23 cellular contexts compared by ENCODE assay signal in genomic region chr21:42055425-42055824, GRCh38. TPM values are rescaled to one million over a fixed set of nuclear protein-coding genes. Genes with fewer than 3 reads are reported as not detected.
DNase-seq lines count a peak whose midpoint lies in the region; ATAC-seq, FAIRE-seq and TF ChIP-seq lines count a peak whose summit lies in the region.
"Had no signal": no experiment of that assay in that cellular context is flagged by ENCODE, and none has a peak within 500 bp of the region (broad histone marks: within the 10 kb centered on the region; RNA-seq: fewer than 3 reads in every experiment).

No MANE protein-coding gene starts in this region.

- no peak overlapping the region for H3K23ac ChIP-seq in mesenchymal stem cell (ENCODE audit: low read length in 2 of 2)

- H2BK120ac ChIP-seq in mesenchymal stem cell (ENCODE audit: low read depth, low read length) = no peak overlapping the region

- H3K27ac ChIP-seq in C4-2B (peak overlapping the region; percentile 83; the same call in 1 of the 2 replicates), mesenchymal stem cell (ENCODE audit: low read length, poor library complexity, severe bottlenecking) (no peak overlapping the region), osteoblast (ENCODE audit: low read depth, low read length) (no peak overlapping the region), coronary artery (no peak overlapping the region)
- H3K27ac ChIP-seq: A549, GM23248 had no signal

- H3K4ac ChIP-seq in mesenchymal stem cell (ENCODE audit: low read depth in 1 of 2, low read length in 2 of 2) = peak overlapping the region in 1 of 2 experiments; percentile 47

- peak overlapping the region; percentile 40 for H4K91ac ChIP-seq in mesenchymal stem cell (ENCODE audit: low read length)

- H3K36me3 ChIP-seq in mesenchymal stem cell (ENCODE audit: control insufficient read depth in 1 of 2, insufficient read depth in 2 of 2, low read depth in 1 of 2, low read length in 2 of 2) (no peaks in the 10 kb centered on the region), osteoblast (ENCODE audit: insufficient read depth, low read length) (no peaks in the 10 kb centered on the region)

- no peak overlapping the region for H3K4me2 ChIP-seq in mesenchymal stem cell (ENCODE audit: low read length, poor library complexity, severe bottlenecking)
- H3K4me2 ChIP-seq in osteoblast (ENCODE audit: insufficient read depth, low read length) = no peak overlapping the region
- H3K4me2 ChIP-seq: A549 had no signal

- H3K4me1 ChIP-seq in mesenchymal stem cell (ENCODE audit: control insufficient read depth, insufficient read depth, low read depth, low read length) (no peaks in the 10 kb centered on the region), osteoblast (ENCODE audit: insufficient read depth, low read length) (peaks cover 30% of the 10 kb centered on the region)
- H3K4me1 ChIP-seq: A549 had no signal

- H3K14ac ChIP-seq in mesenchymal stem cell (ENCODE audit: low read length in 2 of 2) = peak overlapping the region in 1 of 2 experiments; percentile 83

- H3K79me2 ChIP-seq in osteoblast (ENCODE audit: insufficient read depth, low read length) = no peaks in the 10 kb centered on the region

- no peaks in the 10 kb centered on the region for H3K79me1 ChIP-seq in mesenchymal stem cell (replicated peaks; ENCODE audit: low read length, poor library complexity, severe bottlenecking)

- WGBS in mesenchymal stem cell = 96% methylated on average over 8 of the region's 9 CpGs

- no peaks in the 10 kb centered on the region for H3K9me3 Mint-ChIP-seq in activated T-helper 17 cell treated with anti-CD3 and anti-CD28 coated beads, Interleukin-2, amount 50 U/mL, for 72 hours
- H3K9me3 Mint-ChIP-seq: CD4-positive, alpha-beta memory T cell; HFFc6 had no signal

- peak overlapping the region; percentile 73 for H2BK15ac ChIP-seq in mesenchymal stem cell (ENCODE audit: low read depth, poor library complexity, severe bottlenecking)

- H4K8ac ChIP-seq in mesenchymal stem cell (ENCODE audit: low read length) = no peak overlapping the region

- no peaks in the 10 kb centered on the region for H4K20me1 ChIP-seq in osteoblast (ENCODE audit: insufficient read depth, low read length)

- H3K4me1 Mint-ChIP-seq in activated T-helper 17 cell treated with anti-CD3 and anti-CD28 coated beads, Interleukin-2, amount 50 U/mL, for 72 hours = no peaks in the 10 kb centered on the region

- no peak overlapping the region for H3K4me3 Mint-ChIP-seq in activated T-helper 17 cell treated with anti-CD3 and anti-CD28 coated beads, Interleukin-2, amount 50 U/mL, for 72 hours
- H3K4me3 Mint-ChIP-seq: CD14-positive monocyte; CD4-positive, alpha-beta memory T cell; HFFc6 had no signal

- peak overlapping the region in 1 of 2 experiments; percentile 87 for H2BK12ac ChIP-seq in mesenchymal stem cell (ENCODE audit: low read length in 2 of 2)

- no peak overlapping the region for H3K9ac ChIP-seq in mesenchymal stem cell (ENCODE audit: low read length)
- H3K9ac ChIP-seq: GM23248 had no signal

- TF ChIP-seq CTCF in C4-2B (conservative IDR thresholded peaks at IDR 0.05) (no peak), osteoblast (IDR thresholded peaks at IDR 0.05; ENCODE audit: extremely low read depth, low read depth, low read length) (no peak), coronary artery (IDR thresholded peaks at IDR 0.05) (no peak)

- H2AFZ ChIP-seq in mesenchymal stem cell (ENCODE audit: low read depth, low read length) = no peak overlapping the region
- no peak overlapping the region for H2AFZ ChIP-seq in osteoblast (ENCODE audit: low read length)
- H2AFZ ChIP-seq: GM23248 had no signal

- H3K9me3 ChIP-seq in mesenchymal stem cell (ENCODE audit: control insufficient read depth, low read length) (peaks cover 13% of the 10 kb centered on the region), osteoblast (ENCODE audit: low read depth, low read length) (no peaks in the 10 kb centered on the region)
- H3K9me3 ChIP-seq: A549 had no signal

- FAIRE-seq in GM19239 (lab: Jason Lieb, UNC) = no peak
- FAIRE-seq: A549, G401.6, GM12892, GM18507, H54, HTR-8/SVneo had no signal

- no peak for ATAC-seq in activated T-helper 17 cell treated with anti-CD3 and anti-CD28 coated beads, Interleukin-2, amount 50 U/mL, for 72 hours (replicated peaks)
- ATAC-seq: A549, HCT116 had no signal

- H3K27me3 ChIP-seq in mesenchymal stem cell (ENCODE audit: control insufficient read depth in 1 of 2, insufficient read depth in 1 of 2, low read length in 2 of 2) (peaks cover 6 to 60% of the 10 kb centered on the region in 2 experiments), osteoblast (ENCODE audit: insufficient read depth, low read length) (peaks cover 2% of the 10 kb centered on the region)

- peak overlapping the region; percentile 30 for H3K27ac Mint-ChIP-seq in activated T-helper 17 cell treated with anti-CD3 and anti-CD28 coated beads, Interleukin-2, amount 50 U/mL, for 72 hours
- H3K27ac Mint-ChIP-seq: HFFc6 had no signal

- no peak for DNase-seq in mesenchymal stem cell
- peak; percentile 56 for DNase-seq in osteoblast (ENCODE audit: insufficient read length, low spot score, missing footprints)
- no peak for DNase-seq in GM19239 (ENCODE audit: insufficient read length, low spot score)
- DNase-seq in coronary artery (ENCODE audit: low spot score) = no peak
- DNase-seq in HCEC 1CT = no peak
- no peak for DNase-seq in NCI-H1694 (lab: John Stamatoyannopoulos, UW)
- DNase-seq: AML-193; CD4-positive, alpha-beta memory T cell; DMS 273 treated with DMSO at 0.1 percent for 48 hours; GM23248; HFFc6; KBM-7 had no signal

- no peaks in the 10 kb centered on the region for H3K36me3 Mint-ChIP-seq in activated T-helper 17 cell treated with anti-CD3 and anti-CD28 coated beads, Interleukin-2, amount 50 U/mL, for 72 hours (ENCODE audit: low read depth)
- H3K36me3 Mint-ChIP-seq: CD14-positive monocyte; CD4-positive, alpha-beta memory T cell; IgD-negative memory B cell had no signal

- H2AK5ac ChIP-seq in mesenchymal stem cell (ENCODE audit: low read length, severe bottlenecking) = no peak overlapping the region

- H2BK5ac ChIP-seq in mesenchymal stem cell (ENCODE audit: low read depth, low read length, poor library complexity, severe bottlenecking) = no peak overlapping the region

- H3K4me3 ChIP-seq in mesenchymal stem cell (ENCODE audit: insufficient read depth in 1 of 2, low read depth in 1 of 2, low read length in 2 of 2) (no peak overlapping the region), osteoblast (ENCODE audit: insufficient read depth, low read length) (no peak overlapping the region), coronary artery (no peak overlapping the region)
- H3K4me3 ChIP-seq: A549, GM23248 had no signal

- no peaks in the 10 kb centered on the region for H3K27me3 Mint-ChIP-seq in activated T-helper 17 cell treated with anti-CD3 and anti-CD28 coated beads, Interleukin-2, amount 50 U/mL, for 72 hours
- H3K27me3 Mint-ChIP-seq: CD4-positive, alpha-beta memory T cell had no signal

- peak overlapping the region in 1 of 2 experiments; percentile 61 for H3K18ac ChIP-seq in mesenchymal stem cell (ENCODE audit: low read depth in 1 of 2, low read length in 2 of 2)

RNA-seq across cellular contexts. Expression of gene UMODL1, which starts 15.7 kb away (rescaled TPM):
- under 1 TPM in 1 of 2 donors, not detected in 1; 0.11 TPM for total RNA-seq in activated T-helper 17 cell treated with anti-CD3 and anti-CD28 coated beads, Interleukin-2, amount 50 U/mL, for 72 hours
- polyA plus RNA-seq in mesenchymal stem cell (2013, experiment 1 of 2) = 0.07 TPM
- 0.07 TPM for polyA plus RNA-seq in mesenchymal stem cell (2013, experiment 2 of 2)
- total RNA-seq in osteoblast = under 0.01 TPM in 1 of 2 replicates, not detected in the other
- total RNA-seq: GM23248, HFFc6 had no signal
- polyA plus RNA-seq: A549, CD14-positive monocyte, GM23248 had no signal

RNA-seq across cellular contexts. Expression of gene ZBTB21, which starts 45.3 kb away (rescaled TPM):
- 10 to 100 TPM; 18.5 to 37.2 TPM for total RNA-seq in activated T-helper 17 cell treated with anti-CD3 and anti-CD28 coated beads, Interleukin-2, amount 50 U/mL, for 72 hours
- polyA plus RNA-seq in mesenchymal stem cell (2013, experiment 1 of 2) = 9.7 TPM
- 9.5 TPM for polyA plus RNA-seq in mesenchymal stem cell (2013, experiment 2 of 2)
- 12.7 and 13.8 TPM in 2 replicates for total RNA-seq in osteoblast
